21 cellular contexts compared by ENCODE assay signal in the genomic region with DNA sequence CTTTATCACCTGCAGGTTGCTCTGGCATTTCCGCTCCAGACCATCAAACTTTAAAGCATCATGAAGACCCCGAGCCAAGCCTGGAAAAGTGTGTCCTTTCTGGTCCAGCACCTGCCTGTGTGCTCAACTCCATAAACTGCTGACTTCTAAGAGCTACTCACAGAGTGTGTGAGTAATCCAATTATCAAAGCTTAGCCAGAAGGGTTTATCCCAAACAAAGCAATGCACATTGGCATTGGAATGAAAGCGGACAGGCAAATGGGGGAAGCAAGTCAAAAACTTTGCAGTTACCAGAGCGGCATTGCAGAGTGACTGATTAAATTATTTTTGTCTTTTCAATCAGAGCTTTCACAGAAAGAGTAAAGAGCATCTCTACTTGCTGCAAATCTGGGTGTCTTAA.
"Had no signal": no experiment of that assay in that cellular context is flagged by ENCODE, and none has a peak within 500 bp of the region (broad histone marks: within the 10 kb centered on the region; RNA-seq: fewer than 3 reads in every experiment).

No MANE protein-coding gene starts in this region.

- H3K27me3 Mint-ChIP-seq: activated naive CD8-positive, alpha-beta T cell; activated T-cell treated with anti-CD3 and anti-CD28 coated beads, Interleukin-2, amount 50 U/mL, for 24 hours; activated T-helper 17 cell treated with anti-CD3 and anti-CD28 coated beads, Interleukin-2, amount 50 U/mL, for 72 hours; central memory CD8-positive, alpha-beta T cell had no signal

- H3K27ac Mint-ChIP-seq: activated naive CD8-positive, alpha-beta T cell; activated T-cell treated with anti-CD3 and anti-CD28 coated beads, Interleukin-2, amount 50 U/mL, for 24 hours; activated T-helper 17 cell treated with anti-CD3 and anti-CD28 coated beads, Interleukin-2, amount 50 U/mL, for 72 hours; endodermal cell; nephron; WTC11 had no signal

- H3K27ac ChIP-seq: adrenal gland, ascending aorta, breast epithelium, colonic mucosa, dorsolateral prefrontal cortex, esophagus squamous epithelium, gastroesophageal sphincter, right atrium auricular region, upper lobe of right lung had no signal

- H3K36me3 ChIP-seq: adrenal gland, ascending aorta, breast epithelium, colonic mucosa, esophagus squamous epithelium, gastroesophageal sphincter, right atrium auricular region, upper lobe of right lung had no signal

- DNase-seq: activated T-cell treated with anti-CD3 and anti-CD28 coated beads, Interleukin-2, amount 50 U/mL, for 24 hours; adrenal gland; colonic mucosa; dorsolateral prefrontal cortex; endodermal cell; esophagus squamous epithelium; head of caudate nucleus; mesenchymal stem cell; stimulated activated CD4-positive, alpha-beta T cell treated with anti-CD3 and anti-CD28 coated beads, Interleukin-4, amount 100 ng/mL, for 24 hours; stimulated activated naive CD8-positive, alpha-beta T cell treated with anti-CD3 and anti-CD28 coated beads, Interleukin-15, Interleukin-2, amounts not matched to agents 100 U/mL and 50 U/mL, for 24 hours; T-helper 9 cell; upper lobe of right lung had no signal

- H3K4me3 ChIP-seq: adrenal gland, ascending aorta, breast epithelium, colonic mucosa, dorsolateral prefrontal cortex, esophagus squamous epithelium, gastroesophageal sphincter, right atrium auricular region, upper lobe of right lung had no signal

- H3K9me3 ChIP-seq: adrenal gland, ascending aorta, breast epithelium, colonic mucosa, esophagus squamous epithelium, gastroesophageal sphincter, right atrium auricular region, upper lobe of right lung had no signal

- ATAC-seq: activated T-helper 17 cell treated with anti-CD3 and anti-CD28 coated beads, Interleukin-2, amount 50 U/mL, for 72 hours; gastroesophageal sphincter; stimulated activated naive CD8-positive, alpha-beta T cell treated with anti-CD3 and anti-CD28 coated beads, Interleukin-15, Interleukin-2, amounts not matched to agents 100 U/mL and 50 U/mL, for 24 hours; upper lobe of right lung; WTC11 had no signal

- H3K4me1 ChIP-seq: adrenal gland, ascending aorta, breast epithelium, colonic mucosa, esophagus squamous epithelium, gastroesophageal sphincter, right atrium auricular region, upper lobe of right lung had no signal

- H3K4me3 Mint-ChIP-seq: activated naive CD8-positive, alpha-beta T cell; activated T-cell treated with anti-CD3 and anti-CD28 coated beads, Interleukin-2, amount 50 U/mL, for 24 hours; activated T-helper 17 cell treated with anti-CD3 and anti-CD28 coated beads, Interleukin-2, amount 50 U/mL, for 72 hours; central memory CD8-positive, alpha-beta T cell; endodermal cell; nephron; WTC11 had no signal

- H3K36me3 Mint-ChIP-seq: activated naive CD8-positive, alpha-beta T cell; WTC11 had no signal

- H3K27me3 ChIP-seq: adrenal gland, ascending aorta, breast epithelium, colonic mucosa, dorsolateral prefrontal cortex, esophagus squamous epithelium, gastroesophageal sphincter, right atrium auricular region, upper lobe of right lung had no signal

- H3K9me3 Mint-ChIP-seq: endodermal cell, nephron, WTC11 had no signal

- H3K4me1 Mint-ChIP-seq: activated T-helper 17 cell treated with anti-CD3 and anti-CD28 coated beads, Interleukin-2, amount 50 U/mL, for 72 hours; central memory CD8-positive, alpha-beta T cell; nephron; WTC11 had no signal
